19 cellular contexts compared by ENCODE assay signal in genomic region chr15:98150531-98150930, GRCh38.
"Had no signal": no experiment of that assay in that cellular context is flagged by ENCODE, and none has a peak within 500 bp of the region (broad histone marks: within the 10 kb centered on the region; RNA-seq: fewer than 3 reads in every experiment).

No MANE protein-coding gene starts in this region.

- H3K4me3 Mint-ChIP-seq: activated CD8-positive, alpha-beta T cell treated with anti-CD3 and anti-CD28 coated beads, Interleukin-2, amount 10 ng/mL, durations not matched to agents 7 days and 5 days; activated naive CD8-positive, alpha-beta T cell treated with anti-CD3 and anti-CD28 coated beads, Interleukin-2, amount 50 U/mL, for 24 hours; activated T-helper 1 cell treated with anti-CD3 and anti-CD28 coated beads, Interleukin-12 subunit alpha, Interleukin-12 subunit beta, Interleukin-2, Interleukin-4 antibody, amounts not matched to agents 30 ng/mL and 10 ng/mL and 1 ng/mL, durations not matched to agents 14 hours and 24 hours and 36 hours; natural killer cell had no signal

- H3K27ac ChIP-seq: ascending aorta, esophagus squamous epithelium, stomach, thoracic aorta, WERI-Rb-1 had no signal

- H3K27me3 Mint-ChIP-seq: activated naive CD8-positive, alpha-beta T cell treated with anti-CD3 and anti-CD28 coated beads, Interleukin-2, amount 50 U/mL, for 24 hours had no signal

- DNase-seq: activated CD4-positive, alpha-beta T cell treated with anti-CD3 and anti-CD28 coated beads for 4 hours; activated CD8-positive, alpha-beta memory T cell treated with anti-CD3 and anti-CD28 coated beads, Interleukin-2, amount 50 U/mL, for 48 hours; activated CD8-positive, alpha-beta T cell treated with anti-CD3 and anti-CD28 coated beads, Interleukin-2, amount 10 ng/mL, durations not matched to agents 7 days and 5 days; activated naive CD4-positive, alpha-beta T cell; activated naive CD8-positive, alpha-beta T cell treated with anti-CD3 and anti-CD28 coated beads, Interleukin-2, amount 50 U/mL, for 24 hours; esophagus squamous epithelium; foreskin fibroblast; head of caudate nucleus; mucosa of descending colon; natural killer cell; right cardiac atrium; small intestine; stomach; WERI-Rb-1 had no signal

- H3K9me3 ChIP-seq: ascending aorta, esophagus squamous epithelium, mucosa of descending colon, stomach, thoracic aorta had no signal

- H3K27me3 ChIP-seq: ascending aorta had no signal

- ATAC-seq: activated CD8-positive, alpha-beta T cell treated with anti-CD3 and anti-CD28 coated beads, Interleukin-2, amount 10 ng/mL, durations not matched to agents 7 days and 5 days; activated naive CD8-positive, alpha-beta T cell treated with anti-CD3 and anti-CD28 coated beads, Interleukin-2, amount 50 U/mL, for 24 hours; mucosa of descending colon; natural killer cell; right cardiac atrium had no signal

- H3K9me3 Mint-ChIP-seq: activated T-helper 1 cell treated with anti-CD3 and anti-CD28 coated beads, Interleukin-12 subunit alpha, Interleukin-12 subunit beta, Interleukin-2, Interleukin-4 antibody, amounts not matched to agents 30 ng/mL and 10 ng/mL and 1 ng/mL, durations not matched to agents 14 hours and 24 hours and 36 hours; natural killer cell had no signal

- H3K36me3 ChIP-seq: ascending aorta, esophagus squamous epithelium, stomach, thoracic aorta, WERI-Rb-1 had no signal

- H3K4me3 ChIP-seq: ascending aorta, esophagus squamous epithelium, mucosa of descending colon, stomach, thoracic aorta had no signal

- H3K27ac Mint-ChIP-seq: activated CD8-positive, alpha-beta T cell treated with anti-CD3 and anti-CD28 coated beads, Interleukin-2, amount 10 ng/mL, durations not matched to agents 7 days and 5 days; activated naive CD8-positive, alpha-beta T cell treated with anti-CD3 and anti-CD28 coated beads, Interleukin-2, amount 50 U/mL, for 24 hours; activated T-helper 1 cell treated with anti-CD3 and anti-CD28 coated beads, Interleukin-12 subunit alpha, Interleukin-12 subunit beta, Interleukin-2, Interleukin-4 antibody, amounts not matched to agents 30 ng/mL and 10 ng/mL and 1 ng/mL, durations not matched to agents 14 hours and 24 hours and 36 hours; natural killer cell had no signal

- H3K4me1 Mint-ChIP-seq: activated naive CD8-positive, alpha-beta T cell treated with anti-CD3 and anti-CD28 coated beads, Interleukin-2, amount 50 U/mL, for 24 hours had no signal

- H3K4me1 ChIP-seq: ascending aorta, esophagus squamous epithelium, stomach had no signal

- FAIRE-seq: bronchial epithelial cell, endometrium, small intestine had no signal
